Comparison of ENCODE assay signal across 11 cellular contexts in the genomic region with DNA sequence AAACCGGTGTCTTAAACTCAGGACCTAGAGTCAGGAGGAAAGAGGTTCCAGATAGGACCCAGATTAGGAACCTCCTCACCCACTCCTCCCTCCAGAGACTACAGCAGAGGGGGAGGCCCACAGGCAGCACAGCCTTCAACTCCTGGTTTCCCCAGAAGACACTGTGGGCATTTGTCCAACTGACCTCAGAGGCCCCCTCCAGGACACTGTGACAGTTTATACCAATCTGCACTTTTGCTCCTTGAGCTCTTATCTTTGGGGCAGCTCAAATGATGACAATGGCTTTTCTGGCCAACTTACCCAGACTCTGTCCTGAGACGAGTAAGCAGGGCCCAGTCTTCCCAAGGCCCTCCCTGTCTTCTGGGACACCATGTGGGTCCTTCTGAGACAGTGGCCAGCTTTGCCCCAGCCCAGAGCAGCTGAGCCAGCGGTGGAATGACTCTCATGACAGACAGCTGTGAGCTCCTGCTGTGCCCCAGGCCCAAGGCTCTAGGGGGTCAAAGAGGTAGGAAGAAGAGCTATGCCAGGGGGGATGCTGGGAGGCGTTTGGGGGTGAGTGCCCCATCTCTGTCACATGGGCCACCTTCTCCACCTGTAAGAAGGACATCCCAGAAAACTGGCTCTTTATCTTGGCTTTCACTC. TPM values are rescaled to one million over a fixed set of nuclear protein-coding genes. Genes with fewer than 3 reads are reported as not detected.
DNase-seq lines count a peak whose midpoint lies in the region; ATAC-seq and TF ChIP-seq lines count a peak whose summit lies in the region.
"Had no signal": no experiment of that assay in that cellular context is flagged by ENCODE, and none has a peak within 500 bp of the region (broad histone marks: within the 10 kb centered on the region; RNA-seq: fewer than 3 reads in every experiment).

No MANE protein-coding gene starts in this region.

- H3K27ac Mint-ChIP-seq in CD4-positive, alpha-beta memory T cell: peak overlapping the region; percentile 85 to 99 (median 97)
- peak overlapping the region in 9 of 10 donors; percentile 48 to 99 (median 98) for H3K27ac Mint-ChIP-seq in naive thymus-derived CD8-positive, alpha-beta T cell

- TF ChIP-seq CTCF in brain microvascular endothelial cell (IDR thresholded peaks at IDR 0.05; ENCODE audit: low read depth, low read length, missing control alignments): no peak

- peaks cover 14 to 35% (median 26%) of the 10 kb centered on the region in 4 donors for H3K4me1 Mint-ChIP-seq in CD4-positive, alpha-beta memory T cell
- H3K4me1 Mint-ChIP-seq in naive thymus-derived CD8-positive, alpha-beta T cell: peaks cover 17 to 54% (median 26%) of the 10 kb centered on the region in 4 donors

- H3K9ac ChIP-seq in HUES64 (ENCODE audit: low read depth, low read length): no peak overlapping the region

- in situ Hi-C loops in brain microvascular endothelial cell (cut with HindIII; ENCODE audit: low pct_ligation_motif_present, low sequenced_read_pairs): no loop called here

- no peaks in the 10 kb centered on the region for H3K36me3 ChIP-seq in CD4-positive, alpha-beta memory T cell (ENCODE audit: insufficient read depth, low read length)
- H3K36me3 ChIP-seq in HUES64 (ENCODE audit: insufficient read depth, low read length) (no peaks in the 10 kb centered on the region), brain microvascular endothelial cell (replicated peaks) (no peaks in the 10 kb centered on the region)
- H3K36me3 ChIP-seq: prostate gland had no signal

- peak overlapping the region in 5 of 8 donors; percentile 69 to 85 (median 80) for H3K4me3 Mint-ChIP-seq in CD4-positive, alpha-beta memory T cell
- H3K4me3 Mint-ChIP-seq in naive thymus-derived CD8-positive, alpha-beta T cell: peak overlapping the region in 9 of 10 donors; percentile 56 to 89 (median 79)

- H3K27me3 ChIP-seq in CD4-positive, alpha-beta memory T cell (ENCODE audit: insufficient read depth, low read length): peaks cover 5% of the 10 kb centered on the region
- H3K27me3 ChIP-seq in HUES64 (ENCODE audit: insufficient read depth, low read length) (peaks cover 10% of the 10 kb centered on the region; the same call in 1 of the 2 replicates), brain microvascular endothelial cell (replicated peaks) (no peaks in the 10 kb centered on the region)

- H3K36me3 Mint-ChIP-seq in CD4-positive, alpha-beta memory T cell: peaks cover 0 to 4% of the 10 kb centered on the region in 2 donors
- H3K36me3 Mint-ChIP-seq in naive thymus-derived CD8-positive, alpha-beta T cell: peaks cover 0 to 2% (median 0%) of the 10 kb centered on the region in 3 donors

- peaks cover 18 to 30% of the 10 kb centered on the region in 2 donors for H3K27me3 Mint-ChIP-seq in CD4-positive, alpha-beta memory T cell
- peaks cover 0 to 36% (median 0%) of the 10 kb centered on the region in 5 donors for H3K27me3 Mint-ChIP-seq in naive thymus-derived CD8-positive, alpha-beta T cell

- H3K9me3 ChIP-seq in CD4-positive, alpha-beta memory T cell (ENCODE audit: control insufficient read depth in 1 of 2, low read length in 2 of 2): no peaks in the 10 kb centered on the region
- no peaks in the 10 kb centered on the region for H3K9me3 ChIP-seq in HUES64 (ENCODE audit: insufficient read depth, low read depth, low read length)
- H3K9me3 ChIP-seq: prostate gland had no signal

- POLR2A ChIA-PET in CD4-positive, alpha-beta memory T cell (lab: Charles Lee; ENCODE audit: partially characterized antibody): interaction anchor here (0.7 to 1.0 kb wide), 2 partner anchors 27 to 30 kb away, joined by 3 to 4 read pairs; no protein-coding TSS in a partner anchor
- POLR2A ChIA-PET in naive thymus-derived CD8-positive, alpha-beta T cell (lab: Charles Lee): interaction anchor here (0.7 to 1.2 kb wide), 4 partner anchors 9 to 30 kb away, joined by 3 to 10 read pairs (median 6); no protein-coding TSS in a partner anchor

- CTCF ChIA-PET in CD4-positive, alpha-beta memory T cell (lab: Charles Lee; ENCODE audit: partially characterized antibody): interaction anchor here (1.0 kb wide), 1 partner anchor 19 kb away, joined by 4 read pairs; no protein-coding TSS in a partner anchor

- 80% methylated on average over 4 of the region's 4 CpGs for WGBS in HUES64

- peaks cover 0 to 18% (median 4%) of the 10 kb centered on the region in 8 donors for H3K9me3 Mint-ChIP-seq in CD4-positive, alpha-beta memory T cell
- H3K9me3 Mint-ChIP-seq in naive thymus-derived CD8-positive, alpha-beta T cell: no peaks in the 10 kb centered on the region

- peak overlapping the region in 1 of 2 donors; percentile 16 for H3K4me3 ChIP-seq in CD4-positive, alpha-beta memory T cell (ENCODE audit: low read length in 2 of 2)
- peak overlapping the region; percentile 45 for H3K4me3 ChIP-seq in HUES64 (ENCODE audit: low read length)
- H3K4me3 ChIP-seq in brain microvascular endothelial cell (ENCODE audit: low read depth, low read length): no peak overlapping the region
- H3K4me3 ChIP-seq: prostate gland had no signal

- peak overlapping the region; percentile 53 for H3K27ac ChIP-seq in CD4-positive, alpha-beta memory T cell (ENCODE audit: low read depth, low read length)
- H3K27ac ChIP-seq in HUES64 (ENCODE audit: low read depth, low read length) (no peak overlapping the region), brain microvascular endothelial cell (peak overlapping the region; percentile 64)
- H3K27ac ChIP-seq: prostate gland had no signal

- DNase-seq in CD4-positive, alpha-beta memory T cell: no peak
- DNase-seq in brain microvascular endothelial cell (no peak), NCI-H748 treated with DMSO at 0.1 percent for 48 hours (lab: John Stamatoyannopoulos, UW) (no peak), NCI-H2107 (lab: John Stamatoyannopoulos, UW) (no peak), NCI-H1417 treated with DMSO at 0.1 percent for 48 hours (lab: John Stamatoyannopoulos, UW) (no peak)
- no peak for DNase-seq in naive thymus-derived CD8-positive, alpha-beta T cell
- DNase-seq: RPMI8226 had no signal

- intact Hi-C loops in CD4-positive, alpha-beta memory T cell (cut with micrococcal nuclease): no loop called here

- peaks cover 23% of the 10 kb centered on the region for H3K4me1 ChIP-seq in CD4-positive, alpha-beta memory T cell (ENCODE audit: insufficient read depth, low read length)
- H3K4me1 ChIP-seq in HUES64 (ENCODE audit: insufficient read depth, low read length): peaks cover 4% of the 10 kb centered on the region
- H3K4me1 ChIP-seq: prostate gland had no signal

- ATAC-seq in naive thymus-derived CD8-positive, alpha-beta T cell: no peak
- ATAC-seq in GM19455 (IDR thresholded peaks at IDR 0.05; ENCODE audit: unreplicated experiment): no peak

RNA-seq across cellular contexts. Expression of a gene that starts 14.3 kb away (rescaled TPM):
- not detected for total RNA-seq in CD4-positive, alpha-beta memory T cell
- polyA plus RNA-seq in CD4-positive, alpha-beta memory T cell: not detected
- polyA plus RNA-seq in HUES64 (2013, experiment 1 of 2): not detected
- polyA plus RNA-seq in HUES64 (2013, experiment 2 of 2): not detected
- not detected for total RNA-seq in naive thymus-derived CD8-positive, alpha-beta T cell
- not detected for polyA plus RNA-seq in naive thymus-derived CD8-positive, alpha-beta T cell
- total RNA-seq: frontal cortex, prostate gland had no signal

RNA-seq across cellular contexts. Expression of a gene that starts 30.7 kb away (rescaled TPM):
- not detected for total RNA-seq in CD4-positive, alpha-beta memory T cell
- not detected for polyA plus RNA-seq in CD4-positive, alpha-beta memory T cell
- polyA plus RNA-seq in HUES64 (2013, experiment 1 of 2): not detected
- not detected for polyA plus RNA-seq in HUES64 (2013, experiment 2 of 2)
- not detected for total RNA-seq in naive thymus-derived CD8-positive, alpha-beta T cell
- not detected for polyA plus RNA-seq in naive thymus-derived CD8-positive, alpha-beta T cell
- total RNA-seq: frontal cortex, prostate gland had no signal

RNA-seq across cellular contexts. Expression of a gene that starts 43.3 kb away (rescaled TPM):
- total RNA-seq in CD4-positive, alpha-beta memory T cell: 1 to 10 TPM; 3.3 to 4.2 TPM
- under 1 TPM; 0.63 to 0.69 TPM for polyA plus RNA-seq in CD4-positive, alpha-beta memory T cell
- polyA plus RNA-seq in HUES64 (2013, experiment 1 of 2): not detected
- 0.25 TPM for polyA plus RNA-seq in HUES64 (2013, experiment 2 of 2)
- 1 to 10 TPM; 3.7 to 4.2 TPM for total RNA-seq in naive thymus-derived CD8-positive, alpha-beta T cell
- polyA plus RNA-seq in naive thymus-derived CD8-positive, alpha-beta T cell: under 1 TPM in 1 of 3 donors, not detected in 2; 0.40 TPM
